In genomic region chr9:130451509-130452388, GRCh38 we compare ENCODE assay signal across 9 cellular contexts. TPM values are rescaled to one million over a fixed set of nuclear protein-coding genes. Genes with fewer than 3 reads are reported as not detected.
DNase-seq lines count a peak whose midpoint lies in the region; ATAC-seq and TF ChIP-seq lines count a peak whose summit lies in the region.
"Had no signal": no experiment of that assay in that cellular context is flagged by ENCODE, and none has a peak within 500 bp of the region (broad histone marks: within the 10 kb centered on the region; RNA-seq: fewer than 3 reads in every experiment).

No MANE protein-coding gene starts in this region.

- H3K27me3 ChIP-seq in stomach smooth muscle (ENCODE audit: control insufficient read depth in 1 of 2, insufficient read depth in 2 of 2, low read length in 2 of 2) = no peaks in the 10 kb centered on the region

- H3K27me3 Mint-ChIP-seq in brain = peaks cover 23% of the 10 kb centered on the region

- H3K9me3 Mint-ChIP-seq in brain = peaks cover 0 to 4% (median 0%) of the 10 kb centered on the region in 5 experiments
- H3K9me3 Mint-ChIP-seq: memory B cell had no signal

- H3K4me1 Mint-ChIP-seq in brain = peaks cover 69% of the 10 kb centered on the region
- H3K4me1 Mint-ChIP-seq: memory B cell had no signal

- H3K36me3 Mint-ChIP-seq in brain = no peaks in the 10 kb centered on the region
- H3K36me3 Mint-ChIP-seq: memory B cell had no signal

- TF ChIP-seq CTCF in HEK293 (tag by site-specific recombination; IDR thresholded peaks at IDR 0.05) = peak; percentile 88
- peak; percentile 54 to 74 for TF ChIP-seq CTCF in brain (conservative IDR thresholded peaks at IDR 0.05)

- CTCF ChIA-PET in HEK293 (lab: Yijun Ruan, JAX) = interaction anchor here (0.5 to 2.5 kb wide), 7 partner anchors 8 to 611 kb away, joined by 3 to 14 read pairs (median 5); no protein-coding TSS in a partner anchor

- H3K4me1 ChIP-seq in HEK293 (ENCODE audit: control insufficient read depth, insufficient read depth, low read length) (peaks cover 4% of the 10 kb centered on the region), stomach smooth muscle (ENCODE audit: control insufficient read depth, insufficient read depth, low read length) (peaks cover 50% of the 10 kb centered on the region)

- DNase-seq in Ammon's horn (ENCODE audit: low spot score) (peak; percentile 50), NCI-H510A (lab: John Stamatoyannopoulos, UW) (peak; percentile 73), iris pigment epithelial cell (ENCODE audit: low read depth) (peak; percentile 95), DMS114 treated with DMSO at 0.1 percent for 48 hours (lab: John Stamatoyannopoulos, UW; ENCODE audit: unreplicated experiment) (no peak)

- H3K36me3 ChIP-seq in HEK293 (ENCODE audit: control insufficient read depth in 2 of 2, insufficient read depth in 1 of 2, low read length in 2 of 2) (peaks cover 0 to 5% of the 10 kb centered on the region in 2 experiments; a peak in 1 of 3 replicates), stomach smooth muscle (ENCODE audit: control insufficient read depth in 2 of 2, insufficient read depth in 2 of 2, low read length in 2 of 2) (peaks cover 0 to 3% of the 10 kb centered on the region in 2 donors)

- peak overlapping the region in 2 of 5 experiments; percentile 50 to 54 for H3K4me3 Mint-ChIP-seq in brain
- H3K4me3 Mint-ChIP-seq: memory B cell had no signal

- no peak overlapping the region for H3K4me3 ChIP-seq in HEK293 (ENCODE audit: low read depth, low read length)
- peak overlapping the region in 1 of 2 donors; percentile 29 for H3K4me3 ChIP-seq in stomach smooth muscle (ENCODE audit: low read length in 2 of 2)

- H3K27ac Mint-ChIP-seq in brain = peak overlapping the region in 4 of 5 experiments; percentile 20 to 85 (median 66)
- H3K27ac Mint-ChIP-seq: memory B cell had no signal

- peak overlapping the region in 1 of 2 donors; percentile 14 for H3K9ac ChIP-seq in stomach smooth muscle (ENCODE audit: low read length in 2 of 2)

- POLR2A ChIA-PET in HEK293 (lab: Yijun Ruan, JAX) = no interaction called here

- no peaks in the 10 kb centered on the region for H3K9me3 ChIP-seq in HEK293 (ENCODE audit: control insufficient read depth, insufficient read depth, low read depth, low read length)
- no peaks in the 10 kb centered on the region for H3K9me3 ChIP-seq in stomach smooth muscle (ENCODE audit: control insufficient read depth in 2 of 2, low read length in 2 of 2)

- H3K27ac ChIP-seq in HEK293 (ENCODE audit: extremely low read depth, low read depth, low read length) (no peak overlapping the region; the same call in 1 of the 2 replicates), stomach smooth muscle (ENCODE audit: low read length) (peak overlapping the region; percentile 41)

- ATAC-seq in HG02588 (IDR thresholded peaks at IDR 0.05; ENCODE audit: unreplicated experiment) = no peak

TF ChIP-seq in HEK293, 187 proteins besides CTCF, POLR2A, EP300 and RAD21 (continues in another document):
- TF ChIP-seq ZFP3 (tag by site-specific recombination; IDR thresholded peaks at IDR 0.05; ENCODE audit: low read depth) (no peak), ZFP69B (tag by site-specific recombination; IDR thresholded peaks at IDR 0.05) (0 out of 2 replicates have a peak, but pooled peaks have one; percentile 32), ZFHX2 (tag by site-specific recombination; conservative IDR thresholded peaks at IDR 0.05) (peak; percentile 77), ZNF398 (tag by site-specific recombination; IDR thresholded peaks at IDR 0.05) (no peak), ZBTB48 (tag by site-specific recombination; IDR thresholded peaks at IDR 0.05) (no peak), REST (tag by site-specific recombination; IDR thresholded peaks at IDR 0.05) (no peak), FEZF1 (tag by site-specific recombination; IDR thresholded peaks at IDR 0.05) (peak; percentile 84), ZNF23 (tag by site-specific recombination; IDR thresholded peaks at IDR 0.05; ENCODE audit: borderline replicate concordance) (no peak), ZNF660 (tag by site-specific recombination; IDR thresholded peaks at IDR 0.05) (peak; percentile 96; the same call in 1 of the 2 replicates), ZNF292 (tag by site-specific recombination; IDR thresholded peaks at IDR 0.05; ENCODE audit: borderline replicate concordance, low read depth) (no peak), MZF1 (tag by site-specific recombination; IDR thresholded peaks at IDR 0.05; ENCODE audit: borderline replicate concordance) (no peak), OSR2 (tag by site-specific recombination; IDR thresholded peaks at IDR 0.05) (no peak; the same call in 1 of the 2 replicates), ZNF585B (tag by site-specific recombination; IDR thresholded peaks at IDR 0.05) (no peak), ZNF37A (tag by site-specific recombination; IDR thresholded peaks at IDR 0.05) (no peak), ZNF626 (tag by site-specific recombination; IDR thresholded peaks at IDR 0.05) (no peak), GLI4 (tag by site-specific recombination; IDR thresholded peaks at IDR 0.05) (no peak), ZNF114 (tag by site-specific recombination; IDR thresholded peaks at IDR 0.05) (no peak), ZNF777 (tag by site-specific recombination; IDR thresholded peaks at IDR 0.05; ENCODE audit: borderline replicate concordance) (no peak), BCL11A (tag by site-specific recombination; IDR thresholded peaks at IDR 0.05; ENCODE audit: low read depth) (no peak), ZNF624 (tag by site-specific recombination; IDR thresholded peaks at IDR 0.05) (no peak), ZNF426 (tag by site-specific recombination; IDR thresholded peaks at IDR 0.05) (no peak), ZNF785 (tag by site-specific recombination; IDR thresholded peaks at IDR 0.05) (no peak), ZNF580 (tag by site-specific recombination; IDR thresholded peaks at IDR 0.05) (no peak), ZNF214 (tag by site-specific recombination; IDR thresholded peaks at IDR 0.05; ENCODE audit: borderline replicate concordance) (no peak), ZNF791 (tag by site-specific recombination; IDR thresholded peaks at IDR 0.05) (no peak), HOXC10 (CRISPR knock-in tag; IDR thresholded peaks at IDR 0.05) (no peak)

RNA-seq across cellular contexts. Expression of gene ASS1, which starts 7.0 kb away (rescaled TPM):
- 146 TPM for polyA plus RNA-seq in brain (ENCODE audit: insufficient read depth, low read depth, low replicate concordance)
